ENCODE assay signal across 17 cellular contexts in genomic region chr13:27569405-27569804, GRCh38. TPM values are rescaled to one million over a fixed set of nuclear protein-coding genes. Genes with fewer than 3 reads are reported as not detected.
DNase-seq lines count a peak whose midpoint lies in the region; ATAC-seq and TF ChIP-seq lines count a peak whose summit lies in the region.
"Had no signal": no experiment of that assay in that cellular context is flagged by ENCODE, and none has a peak within 500 bp of the region (broad histone marks: within the 10 kb centered on the region; RNA-seq: fewer than 3 reads in every experiment).

No MANE protein-coding gene starts in this region.

- H3K36me3 Mint-ChIP-seq in activated T-helper 17 cell treated with anti-CD3 and anti-CD28 coated beads, Interleukin-2, amount 50 U/mL, for 72 hours (ENCODE audit: low read depth) = no peaks in the 10 kb centered on the region
- H3K36me3 Mint-ChIP-seq in CD14-positive monocyte = peaks cover 14 to 16% of the 10 kb centered on the region in 2 donors

- intact Hi-C loops in CD14-positive monocyte (cut with micrococcal nuclease) = no loop called here

- no peak overlapping the region for H3K27ac Mint-ChIP-seq in activated T-helper 17 cell treated with anti-CD3 and anti-CD28 coated beads, Interleukin-2, amount 50 U/mL, for 72 hours
- no peak overlapping the region for H3K27ac Mint-ChIP-seq in CD14-positive monocyte
- H3K27ac Mint-ChIP-seq: CD8-positive, alpha-beta memory T cell; H9 had no signal

- no peaks in the 10 kb centered on the region for H3K9me3 Mint-ChIP-seq in activated T-helper 17 cell treated with anti-CD3 and anti-CD28 coated beads, Interleukin-2, amount 50 U/mL, for 72 hours
- H3K9me3 Mint-ChIP-seq in CD14-positive monocyte = peaks cover 0 to 5% (median under 1%) of the 10 kb centered on the region in 7 donors
- H3K9me3 Mint-ChIP-seq: CD8-positive, alpha-beta memory T cell; H9 had no signal

- H3K4me1 Mint-ChIP-seq in activated T-helper 17 cell treated with anti-CD3 and anti-CD28 coated beads, Interleukin-2, amount 50 U/mL, for 72 hours = peaks cover 4% of the 10 kb centered on the region
- peaks cover 3% of the 10 kb centered on the region for H3K4me1 Mint-ChIP-seq in CD14-positive monocyte
- H3K4me1 Mint-ChIP-seq: H9 had no signal

- ATAC-seq in activated T-helper 17 cell treated with anti-CD3 and anti-CD28 coated beads, Interleukin-2, amount 50 U/mL, for 72 hours (replicated peaks) = peak; percentile 64
- no peak for ATAC-seq in HG03565 (IDR thresholded peaks at IDR 0.05; ENCODE audit: unreplicated experiment)
- ATAC-seq: K562 had no signal

- DNase-seq in NCI-H82 (lab: John Stamatoyannopoulos, UW) = peak; percentile 21
- DNase-seq in NCI-H82 treated with DMSO at 0.1 percent for 48 hours (lab: John Stamatoyannopoulos, UW; ENCODE audit: unreplicated experiment) = no peak
- DNase-seq in epithelial cell of prostate (ENCODE audit: low read depth, low spot score) = peak; percentile 48
- no peak for DNase-seq in activated gamma-delta T cell (lab: John Stamatoyannopoulos, UW)
- DNase-seq in CD14-positive monocyte (ENCODE audit: low spot score) = no peak
- no peak for DNase-seq in GM03348 (ENCODE audit: low spot score)
- DNase-seq: Caco-2; CD8-positive, alpha-beta memory T cell; DND-41; GDM1; GOT3; H9 had no signal

- peak overlapping the region; percentile 28 for H3K27ac ChIP-seq in epithelial cell of prostate
- H3K27ac ChIP-seq: 22Rv1, HL-60 had no signal

- TF ChIP-seq CTCF in CD14-positive monocyte (IDR thresholded peaks at IDR 0.05) = no peak

- no peak overlapping the region for H3K4me3 Mint-ChIP-seq in activated T-helper 17 cell treated with anti-CD3 and anti-CD28 coated beads, Interleukin-2, amount 50 U/mL, for 72 hours
- no peak overlapping the region for H3K4me3 Mint-ChIP-seq in CD14-positive monocyte
- H3K4me3 Mint-ChIP-seq: CD8-positive, alpha-beta memory T cell; H9 had no signal

- H3K27me3 Mint-ChIP-seq in activated T-helper 17 cell treated with anti-CD3 and anti-CD28 coated beads, Interleukin-2, amount 50 U/mL, for 72 hours = no peaks in the 10 kb centered on the region
- H3K27me3 Mint-ChIP-seq in CD14-positive monocyte (ENCODE audit: low read depth in 3 of 3) = no peaks in the 10 kb centered on the region
- H3K27me3 Mint-ChIP-seq: CD8-positive, alpha-beta memory T cell had no signal

RNA-seq across cellular contexts. Expression of gene LNX2, which starts 50.9 kb away (rescaled TPM):
- 1 to 10 TPM; 4.1 TPM for total RNA-seq in activated T-helper 17 cell treated with anti-CD3 and anti-CD28 coated beads, Interleukin-2, amount 50 U/mL, for 72 hours
- polyA plus RNA-seq in CD14-positive monocyte = 1 to 10 TPM in 1 of 2 donors, under 1 TPM in 1; 0.89 to 2.3 TPM

RNA-seq across cellular contexts. Expression of gene POLR1D, which starts 52.3 kb away (rescaled TPM):
- 100 to 1,000 TPM; 128 to 138 TPM for total RNA-seq in activated T-helper 17 cell treated with anti-CD3 and anti-CD28 coated beads, Interleukin-2, amount 50 U/mL, for 72 hours
- polyA plus RNA-seq in CD14-positive monocyte = 100 to 1,000 TPM; 122 to 139 TPM

Comparison
In these comparisons a context has a peak if more than half of its experiments do, and no peak if none do; other contexts are left out.
1. DNase-seq: peak in NCI-H82 (single experiment) and epithelial cell of prostate (single experiment); none in NCI-H82 treated with DMSO at 0.1 percent for 48 hours (single experiment), activated gamma-delta T cell (single experiment), CD14-positive monocyte (single experiment) and GM03348 (single experiment).